Comparison of ENCODE assay signal across 21 cellular contexts in the genomic region with DNA sequence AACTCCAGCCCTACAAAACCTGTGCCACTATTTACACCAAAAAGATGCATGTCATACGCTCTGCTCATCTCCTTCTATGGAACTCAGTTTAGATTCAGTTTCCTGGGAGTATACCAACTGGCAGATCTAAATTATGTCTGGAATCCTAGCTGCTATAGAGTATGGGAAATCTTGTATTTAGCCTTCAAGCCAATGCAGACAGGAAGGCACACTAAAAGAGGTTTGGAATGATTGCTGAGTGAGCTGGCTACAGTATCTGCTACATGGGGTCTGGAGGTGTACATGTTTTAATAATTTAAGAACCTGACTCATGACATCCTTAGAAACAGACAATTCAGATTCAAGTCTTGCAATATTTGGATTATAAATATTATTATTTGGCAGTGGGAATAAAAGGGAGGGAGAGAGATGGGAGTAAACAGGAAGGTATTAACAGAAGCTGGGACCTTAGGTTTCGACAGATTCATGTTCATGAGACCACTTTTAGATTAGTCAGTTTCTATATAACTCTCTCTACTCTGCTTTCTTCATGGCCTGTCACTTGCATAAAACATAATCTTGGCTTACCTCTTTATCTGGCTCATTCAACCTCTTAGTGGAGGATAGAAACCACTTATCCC.
"Had no signal": no experiment of that assay in that cellular context is flagged by ENCODE, and none has a peak within 500 bp of the region (broad histone marks: within the 10 kb centered on the region; RNA-seq: fewer than 3 reads in every experiment).

No MANE protein-coding gene starts in this region.

- H3K4me3 Mint-ChIP-seq: activated B cell treated with CpG ODN at 0.5 μM for 24 hours; activated CD4-positive, alpha-beta T cell treated with anti-CD3 and anti-CD28 coated beads, Interleukin-2, amount 10 ng/mL, durations not matched to agents 24 days and 14 days; activated CD8-positive, alpha-beta T cell treated with anti-CD3 and anti-CD28 coated beads, Interleukin-2, amount 10 ng/mL, durations not matched to agents 7 days and 5 days; naive thymus-derived CD4-positive, alpha-beta T cell had no signal

- H3K9me3 Mint-ChIP-seq: activated B cell treated with CpG ODN at 0.5 μM for 24 hours; activated CD4-positive, alpha-beta T cell treated with anti-CD3 and anti-CD28 coated beads, Interleukin-2, amount 10 ng/mL, durations not matched to agents 24 days and 14 days had no signal

- H3K27me3 Mint-ChIP-seq: activated B cell treated with CpG ODN at 0.5 μM for 24 hours; activated CD4-positive, alpha-beta T cell treated with anti-CD3 and anti-CD28 coated beads, Interleukin-2, amount 10 ng/mL, durations not matched to agents 24 days and 14 days; naive thymus-derived CD4-positive, alpha-beta T cell had no signal

- H3K36me3 Mint-ChIP-seq: activated naive CD4-positive, alpha-beta T cell treated with anti-CD3 and anti-CD28 coated beads, Interleukin-2, amount 50 U/mL, for 72 hours; naive thymus-derived CD4-positive, alpha-beta T cell had no signal

- H3K27ac Mint-ChIP-seq: activated B cell treated with CpG ODN at 0.5 μM for 24 hours; activated CD4-positive, alpha-beta T cell treated with anti-CD3 and anti-CD28 coated beads, Interleukin-2, amount 10 ng/mL, durations not matched to agents 24 days and 14 days; activated CD8-positive, alpha-beta T cell treated with anti-CD3 and anti-CD28 coated beads, Interleukin-2, amount 10 ng/mL, durations not matched to agents 7 days and 5 days; activated naive CD4-positive, alpha-beta T cell treated with anti-CD3 and anti-CD28 coated beads, Interleukin-2, amount 50 U/mL, for 72 hours; naive thymus-derived CD4-positive, alpha-beta T cell had no signal

- H3K9me3 ChIP-seq: left lung, transverse colon had no signal

- DNase-seq: activated B cell treated with CpG ODN at 0.5 μM for 24 hours; activated CD4-positive, alpha-beta T cell treated with anti-CD3 and anti-CD28 coated beads, Interleukin-2, amount 10 ng/mL, durations not matched to agents 24 days and 14 days; activated CD8-positive, alpha-beta memory T cell treated with anti-CD3 and anti-CD28 coated beads, Interleukin-2, amount 50 U/mL, for 4 hours; activated CD8-positive, alpha-beta T cell treated with anti-CD3 and anti-CD28 coated beads, Interleukin-2, amount 10 ng/mL, durations not matched to agents 7 days and 5 days; activated effector memory CD4-positive, alpha-beta T cell treated with anti-CD3 and anti-CD28 coated beads, Interleukin-2, amount 50 U/mL, for 16 hours; activated T-cell treated with anti-CD3 and anti-CD28 coated beads, Interleukin-2, amount 50 U/mL, for 48 hours; hippocampal formation; kidney; left lung; mammary epithelial cell; naive thymus-derived CD4-positive, alpha-beta T cell; retina; stimulated activated CD4-positive, alpha-beta T cell treated with anti-CD3 and anti-CD28 coated beads, Interleukin-4, amount 100 ng/mL, for 4 hours; stimulated activated CD8-positive, alpha-beta memory T cell treated with anti-CD3 and anti-CD28 coated beads, Interleukin-4, amount 100 ng/mL, for 48 hours; stimulated activated naive CD4-positive, alpha-beta T cell treated with Interleukin-2 at 50 U/mL for 16 hours; substantia nigra; T-helper 2 cell; transverse colon had no signal

- H3K4me3 ChIP-seq: cardiac muscle cell, left lung, skin epidermis, transverse colon had no signal

- H3K4me1 ChIP-seq: left lung, transverse colon had no signal

- H3K4me1 Mint-ChIP-seq: activated B cell treated with CpG ODN at 0.5 μM for 24 hours; activated CD4-positive, alpha-beta T cell treated with anti-CD3 and anti-CD28 coated beads, Interleukin-2, amount 10 ng/mL, durations not matched to agents 24 days and 14 days; naive thymus-derived CD4-positive, alpha-beta T cell had no signal

- H3K27ac ChIP-seq: cardiac muscle cell, left lung, skin epidermis, transverse colon had no signal

- H3K27me3 ChIP-seq: cardiac muscle cell, left lung, transverse colon had no signal

- H3K36me3 ChIP-seq: cardiac muscle cell, left lung, transverse colon had no signal
